8 cellular contexts compared by ENCODE assay signal in genomic region chr5:76402251-76402879, GRCh38. TPM values are rescaled to one million over a fixed set of nuclear protein-coding genes. Genes with fewer than 3 reads are reported as not detected.
DNase-seq lines count a peak whose midpoint lies in the region; ATAC-seq and TF ChIP-seq lines count a peak whose summit lies in the region.

No MANE protein-coding gene starts in this region.

- TF ChIP-seq CTCF in GM10266 (IDR thresholded peaks at IDR 0.05; ENCODE audit: control insufficient read depth, insufficient read depth, low read depth, missing control alignments) (no peak), esophagus muscularis mucosa (IDR thresholded peaks at IDR 0.05) (no peak), neutrophil (IDR thresholded peaks at IDR 0.05) (no peak)

- no peak for TF ChIP-seq EP300 in esophagus muscularis mucosa (IDR thresholded peaks at IDR 0.05)

- H3K4me1 ChIP-seq in esophagus muscularis mucosa (peaks cover 13 to 28% (median 23%) of the 10 kb centered on the region in 4 donors), neutrophil (ENCODE audit: control insufficient read depth in 1 of 2, insufficient read depth in 1 of 2, low read depth in 1 of 2, low read length in 1 of 2) (peaks cover 54 to 58% of the 10 kb centered on the region in 2 experiments), thymus (ENCODE audit: control insufficient read depth, insufficient read depth, low read length) (peaks cover 16% of the 10 kb centered on the region)

- no peak for TF ChIP-seq POLR2A in esophagus muscularis mucosa (IDR thresholded peaks at IDR 0.05; ENCODE audit: low read depth)

- no peaks in the 10 kb centered on the region for H3K36me3 ChIP-seq in esophagus muscularis mucosa
- H3K36me3 ChIP-seq in neutrophil = no peaks in the 10 kb centered on the region
- H3K36me3 ChIP-seq in thymus (ENCODE audit: control insufficient read depth, insufficient read depth) = no peaks in the 10 kb centered on the region

- peaks cover 0 to 28% (median 6%) of the 10 kb centered on the region in 4 donors for H3K27me3 ChIP-seq in esophagus muscularis mucosa
- no peaks in the 10 kb centered on the region for H3K27me3 ChIP-seq in neutrophil
- H3K27me3 ChIP-seq in thymus (ENCODE audit: control insufficient read depth, insufficient read depth) = peaks cover 9% of the 10 kb centered on the region

- peak overlapping the region; percentile 56 to 75 (median 66) for H3K4me3 ChIP-seq in esophagus muscularis mucosa
- H3K4me3 ChIP-seq in neutrophil (ENCODE audit: low read depth in 1 of 2, low read length in 1 of 2) = peak overlapping the region; percentile 74 to 85
- peak overlapping the region; percentile 77 for H3K4me3 ChIP-seq in thymus (ENCODE audit: low read length)

- H3K9me3 ChIP-seq in esophagus muscularis mucosa (no peaks in the 10 kb centered on the region), neutrophil (no peaks in the 10 kb centered on the region), thymus (ENCODE audit: control insufficient read depth) (no peaks in the 10 kb centered on the region)

- peak overlapping the region; percentile 75 to 81 (median 77) for H3K27ac ChIP-seq in esophagus muscularis mucosa (replicated peaks in 1 of 4)
- peak overlapping the region; percentile 93 for H3K27ac ChIP-seq in neutrophil
- H3K27ac ChIP-seq in thymus (ENCODE audit: low read depth) = peak overlapping the region; percentile 86

- 4% methylated on average over 24 of the region's 24 CpGs for WGBS in esophagus muscularis mucosa
- under 1% methylated on average over 24 of the region's 24 CpGs for WGBS in thymus

- intact Hi-C loops in esophagus muscularis mucosa (cut with DNase I) = no loop called here

- peak; percentile 40 for ATAC-seq in HG02571 (IDR thresholded peaks at IDR 0.05; ENCODE audit: unreplicated experiment)

- peak; percentile 84 for DNase-seq in GM10266 (ENCODE audit: extremely low spot score)
- peak; percentile 65 for DNase-seq in NCI-H748 (lab: John Stamatoyannopoulos, UW; ENCODE audit: unreplicated experiment)
- peak; percentile 77 for DNase-seq in activated CD8-positive, alpha-beta memory T cell treated with anti-CD3 and anti-CD28 coated beads, Interleukin-2, amount 50 U/mL, for 1 hour (ENCODE audit: extremely low read depth)
- no peak for DNase-seq in esophagus muscularis mucosa (ENCODE audit: extremely low spot score)
- no peak for DNase-seq in amniotic stem cell (lab: John Stamatoyannopoulos, UW)

RNA-seq across cellular contexts. Expression of gene IQGAP2, which starts 0.7 kb away (rescaled TPM):
- 10 to 100 TPM; 14.9 to 30.7 (median 20.8) TPM for total RNA-seq in esophagus muscularis mucosa
- 33.3 TPM for polyA plus RNA-seq in thymus

Comparison
In these comparisons a context has a peak if more than half of its experiments do, and no peak if none do; other contexts are left out.
1. DNase-seq: peak in GM10266 (single experiment), NCI-H748 (single experiment) and activated CD8-positive, alpha-beta memory T cell treated with anti-CD3 and anti-CD28 coated beads, Interleukin-2, amount 50 U/mL, for 1 hour (single experiment); none in esophagus muscularis mucosa (single experiment) and amniotic stem cell (single experiment).
2. Peak in every context shown above with its lines, with median percentiles within 50 percentile points of each other: H3K27ac ChIP-seq and H3K4me3 ChIP-seq.